ENCODE assay signal across 1 cellular context in genomic region chr20:1225729-1226313, GRCh38.
TF ChIP-seq lines count a peak whose summit lies in the region.

RAD21L1 (plus strand) TSS chr20:1226044; CDS start chr20:1228454, 2,410 bp downstream.

TF ChIP-seq in A549, 52 proteins besides CTCF, POLR2A, EP300 and RAD21 (continued from another document):
- TF ChIP-seq KDM1A (IDR thresholded peaks at IDR 0.05; ENCODE audit: low read depth): no peak
- TF ChIP-seq JUN (IDR thresholded peaks at IDR 0.05): 0 out of 5 replicates have a peak, but pooled peaks of 1 of the 2 experiments have one; percentile 37
- TF ChIP-seq NFE2L2 (conservative IDR thresholded peaks at IDR 0.05; ENCODE audit: low read length): no peak
- TF ChIP-seq KDM5A (IDR thresholded peaks at IDR 0.05): no peak
- TF ChIP-seq NPAS2 (CRISPR knock-in tag; IDR thresholded peaks at IDR 0.05; ENCODE audit: borderline replicate concordance): no peak
- no peak for TF ChIP-seq HES2 (IDR thresholded peaks at IDR 0.05)
- no peak for TF ChIP-seq TP53 (CRISPR knock-in tag; IDR thresholded peaks at IDR 0.05)
- TF ChIP-seq ZNF302 (CRISPR knock-in tag; IDR thresholded peaks at IDR 0.05): no peak
- no peak for TF ChIP-seq TFCP2L1 (CRISPR knock-in tag; IDR thresholded peaks at IDR 0.05)
- no peak for TF ChIP-seq BHLHE40 (IDR thresholded peaks at IDR 0.05; ENCODE audit: low read depth, low read length)
- no peak for TF ChIP-seq HMGXB4 (CRISPR knock-in tag; IDR thresholded peaks at IDR 0.05; ENCODE audit: borderline replicate concordance)
- TF ChIP-seq ZFP36 (IDR thresholded peaks at IDR 0.05; ENCODE audit: borderline replicate concordance, partially characterized antibody): no peak
- TF ChIP-seq EHMT2 (IDR thresholded peaks at IDR 0.05; ENCODE audit: low read depth): no peak
- TF ChIP-seq MAZ (IDR thresholded peaks at IDR 0.05; ENCODE audit: borderline replicate concordance, low read depth, low read length): no peak
- no peak for TF ChIP-seq REST (IDR thresholded peaks at IDR 0.05)
- no peak for TF ChIP-seq GATA3 (IDR thresholded peaks at IDR 0.05; ENCODE audit: borderline replicate concordance)
- TF ChIP-seq MAX (IDR thresholded peaks at IDR 0.05): peak; percentile 94
- peak; percentile 75; the same call in 1 of the 2 replicates for TF ChIP-seq HOXB5 (CRISPR knock-in tag; IDR thresholded peaks at IDR 0.05)
- no peak for TF ChIP-seq ZSCAN20 (CRISPR knock-in tag; IDR thresholded peaks at IDR 0.05)
- TF ChIP-seq HOXA7 (CRISPR knock-in tag; IDR thresholded peaks at IDR 0.05): no peak
- TF ChIP-seq POLR2AphosphoS2 (conservative IDR thresholded peaks at IDR 0.05; ENCODE audit: low read length): no peak
- TF ChIP-seq RNF2 (IDR thresholded peaks at IDR 0.05; ENCODE audit: borderline replicate concordance, low read depth): peak; percentile 94; the same call in 1 of the 2 replicates
- 0 out of 2 replicates have a peak, but pooled peaks have one; percentile 54 for TF ChIP-seq HOXB13 (CRISPR knock-in tag; IDR thresholded peaks at IDR 0.05; ENCODE audit: low read depth)
TF ChIP-seq in A549: peak in this region for 8.
